ENCODE assay signal across 13 cellular contexts in the genomic region with DNA sequence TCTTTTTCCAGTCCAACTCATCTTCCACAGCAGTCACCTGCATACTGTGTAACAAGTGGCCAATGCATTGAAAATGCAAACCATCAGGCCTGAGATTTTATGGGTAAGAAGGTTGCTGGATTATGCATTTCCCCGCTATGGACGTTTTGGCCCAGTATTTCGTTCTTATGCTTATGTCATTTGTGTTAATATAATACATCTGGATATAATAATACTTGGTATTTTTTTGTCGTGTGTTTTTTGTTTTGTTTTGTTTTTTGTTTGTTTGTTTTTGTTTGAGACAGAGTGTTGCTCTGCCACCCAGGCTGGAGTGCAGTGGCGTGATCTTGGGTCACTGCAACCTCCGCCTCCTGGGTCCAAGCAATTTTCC.
DNase-seq lines count a peak whose midpoint lies in the region; ATAC-seq and TF ChIP-seq lines count a peak whose summit lies in the region.
"Had no signal": no experiment of that assay in that cellular context is flagged by ENCODE, and none has a peak within 500 bp of the region (broad histone marks: within the 10 kb centered on the region; RNA-seq: fewer than 3 reads in every experiment).

No MANE protein-coding gene starts in this region.

- no peaks in the 10 kb centered on the region for H3K9me3 Mint-ChIP-seq in stimulated activated naive CD8-positive, alpha-beta T cell treated with anti-CD3 and anti-CD28 coated beads, Interleukin-15, Interleukin-2, amounts not matched to agents 100 ng/mL and 50 ng/mL, for 24 hours
- H3K9me3 Mint-ChIP-seq in activated CD4-positive, alpha-beta memory T cell treated with anti-CD3 and anti-CD28 coated beads, Interleukin-2, amount 10 ng/mL, durations not matched to agents 7 days and 5 days, result peaks cover 6% of the 10 kb centered on the region
- peaks cover 6% of the 10 kb centered on the region for H3K9me3 Mint-ChIP-seq in type B pancreatic cell

- POLR2A ChIA-PET in activated CD4-positive, alpha-beta memory T cell treated with anti-CD3 and anti-CD28 coated beads, Interleukin-2, amount 10 ng/mL, durations not matched to agents 7 days and 5 days (lab: Charles Lee), result interaction anchor here (2.6 to 5.4 kb wide), 5 partner anchors 12 to 208 kb away, joined by 17 to 123 read pairs (median 24); a partner anchor contains a TSS

- no peaks in the 10 kb centered on the region for H3K36me3 ChIP-seq in esophagus squamous epithelium
- H3K36me3 ChIP-seq: heart left ventricle, MG63 had no signal

- TF ChIP-seq POLR2A in esophagus squamous epithelium (IDR thresholded peaks at IDR 0.05), result no peak

- intact Hi-C loops in esophagus squamous epithelium (cut with DNase I), result no loop called here

- H3K27ac ChIP-seq in esophagus squamous epithelium, result peak overlapping the region in 3 of 4 donors; percentile 85 to 86 (median 85)
- H3K27ac ChIP-seq: testis had no signal

- H3K27ac Mint-ChIP-seq in stimulated activated naive CD8-positive, alpha-beta T cell treated with anti-CD3 and anti-CD28 coated beads, Interleukin-15, Interleukin-2, amounts not matched to agents 100 ng/mL and 50 ng/mL, for 24 hours, result peak overlapping the region; percentile 85
- H3K27ac Mint-ChIP-seq in activated CD4-positive, alpha-beta memory T cell treated with anti-CD3 and anti-CD28 coated beads, Interleukin-2, amount 10 ng/mL, durations not matched to agents 7 days and 5 days, result peak overlapping the region; percentile 82
- peak overlapping the region; percentile 64 for H3K27ac Mint-ChIP-seq in type B pancreatic cell
- H3K27ac Mint-ChIP-seq: progenitor cell of endocrine pancreas had no signal

- H3K4me1 Mint-ChIP-seq in stimulated activated naive CD8-positive, alpha-beta T cell treated with anti-CD3 and anti-CD28 coated beads, Interleukin-15, Interleukin-2, amounts not matched to agents 100 ng/mL and 50 ng/mL, for 24 hours (ENCODE audit: low read depth), result peaks cover 97% of the 10 kb centered on the region
- H3K4me1 Mint-ChIP-seq in activated CD4-positive, alpha-beta memory T cell treated with anti-CD3 and anti-CD28 coated beads, Interleukin-2, amount 10 ng/mL, durations not matched to agents 7 days and 5 days, result peaks cover 62% of the 10 kb centered on the region
- peaks cover 15% of the 10 kb centered on the region for H3K4me1 Mint-ChIP-seq in type B pancreatic cell (ENCODE audit: unreplicated experiment)

- ATAC-seq in stimulated activated naive CD8-positive, alpha-beta T cell treated with anti-CD3 and anti-CD28 coated beads, Interleukin-15, Interleukin-2, amounts not matched to agents 100 U/mL and 50 U/mL, for 24 hours, result no peak
- ATAC-seq in HG03108 (IDR thresholded peaks at IDR 0.05; ENCODE audit: unreplicated experiment), result no peak
- ATAC-seq: heart left ventricle had no signal

- DNase-seq in stimulated activated naive CD8-positive, alpha-beta T cell treated with anti-CD3 and anti-CD28 coated beads, Interleukin-15, Interleukin-2, amounts not matched to agents 100 U/mL and 50 U/mL, for 24 hours, result no peak
- no peak for DNase-seq in activated CD4-positive, alpha-beta memory T cell treated with anti-CD3 and anti-CD28 coated beads, Interleukin-2, amount 10 ng/mL, durations not matched to agents 7 days and 5 days
- no peak for DNase-seq in esophagus squamous epithelium (lab: John Stamatoyannopoulos, UW)
- DNase-seq in type B pancreatic cell (ENCODE audit: extremely low spot score, unreplicated experiment), result no peak
- no peak for DNase-seq in NCI-H1105 (lab: John Stamatoyannopoulos, UW)
- no peak for DNase-seq in HuH-7 (ENCODE audit: low spot score)
- DNase-seq: heart left ventricle, MG63, NCI-H2107 had no signal

- peaks cover 26 to 48% (median 30%) of the 10 kb centered on the region in 3 donors for H3K4me1 ChIP-seq in esophagus squamous epithelium
- H3K4me1 ChIP-seq: testis had no signal

- no peaks in the 10 kb centered on the region for H3K9me3 ChIP-seq in esophagus squamous epithelium
- H3K9me3 ChIP-seq: MG63, testis had no signal

- no peaks in the 10 kb centered on the region for H3K36me3 Mint-ChIP-seq in stimulated activated naive CD8-positive, alpha-beta T cell treated with anti-CD3 and anti-CD28 coated beads, Interleukin-15, Interleukin-2, amounts not matched to agents 100 ng/mL and 50 ng/mL, for 24 hours (ENCODE audit: low read depth)
- peaks cover 29% of the 10 kb centered on the region for H3K36me3 Mint-ChIP-seq in activated CD4-positive, alpha-beta memory T cell treated with anti-CD3 and anti-CD28 coated beads, Interleukin-2, amount 10 ng/mL, durations not matched to agents 7 days and 5 days (ENCODE audit: low read depth)
- no peaks in the 10 kb centered on the region for H3K36me3 Mint-ChIP-seq in type B pancreatic cell

- TF ChIP-seq CTCF in esophagus squamous epithelium (IDR thresholded peaks at IDR 0.05) (no peak), type B pancreatic cell (conservative IDR thresholded peaks at IDR 0.05) (no peak)

- 77 to 82% methylated on average over 6 of the region's 6 CpGs for WGBS in esophagus squamous epithelium, 2 donors

- H3K4me3 Mint-ChIP-seq in stimulated activated naive CD8-positive, alpha-beta T cell treated with anti-CD3 and anti-CD28 coated beads, Interleukin-15, Interleukin-2, amounts not matched to agents 100 ng/mL and 50 ng/mL, for 24 hours, result no peak overlapping the region
- H3K4me3 Mint-ChIP-seq in activated CD4-positive, alpha-beta memory T cell treated with anti-CD3 and anti-CD28 coated beads, Interleukin-2, amount 10 ng/mL, durations not matched to agents 7 days and 5 days, result peak overlapping the region; percentile 65
- H3K4me3 Mint-ChIP-seq in type B pancreatic cell, result no peak overlapping the region

- no peaks in the 10 kb centered on the region for H3K27me3 Mint-ChIP-seq in stimulated activated naive CD8-positive, alpha-beta T cell treated with anti-CD3 and anti-CD28 coated beads, Interleukin-15, Interleukin-2, amounts not matched to agents 100 ng/mL and 50 ng/mL, for 24 hours
- peaks cover 21% of the 10 kb centered on the region for H3K27me3 Mint-ChIP-seq in activated CD4-positive, alpha-beta memory T cell treated with anti-CD3 and anti-CD28 coated beads, Interleukin-2, amount 10 ng/mL, durations not matched to agents 7 days and 5 days
- H3K27me3 Mint-ChIP-seq in type B pancreatic cell, result no peaks in the 10 kb centered on the region
- H3K27me3 Mint-ChIP-seq: progenitor cell of endocrine pancreas had no signal

- no peak overlapping the region for H3K4me3 ChIP-seq in esophagus squamous epithelium
- H3K4me3 ChIP-seq: heart left ventricle, MG63, testis had no signal

- CTCF ChIA-PET in activated CD4-positive, alpha-beta memory T cell treated with anti-CD3 and anti-CD28 coated beads, Interleukin-2, amount 10 ng/mL, durations not matched to agents 7 days and 5 days (lab: Charles Lee), result interaction anchor here (0.6 to 2.8 kb wide), 2 partner anchors 136 to 145 kb away, joined by 3 to 20 read pairs; no protein-coding TSS in a partner anchor

- no peaks in the 10 kb centered on the region for H3K27me3 ChIP-seq in esophagus squamous epithelium
- H3K27me3 ChIP-seq: heart left ventricle, MG63, testis had no signal
